20 cellular contexts compared by ENCODE assay signal in the genomic region with DNA sequence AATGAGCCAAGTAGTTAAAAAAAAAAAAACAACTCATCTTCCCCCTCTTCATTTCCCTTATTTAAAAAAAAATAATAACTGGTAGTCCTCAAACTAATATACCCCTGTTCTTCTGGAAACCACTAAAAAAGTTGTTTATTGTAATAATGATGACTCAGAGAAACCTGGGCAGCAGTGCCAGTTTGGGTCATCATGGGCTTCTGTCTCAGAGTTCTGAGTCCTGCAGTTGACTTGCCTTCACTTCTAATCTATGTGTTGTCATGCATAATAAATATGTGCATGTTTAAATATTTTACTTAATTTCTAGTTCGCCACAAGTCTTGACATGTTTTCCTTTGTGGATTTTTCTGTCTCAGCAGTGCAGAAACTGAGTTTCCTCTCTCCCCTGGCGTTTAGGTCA. TPM values are rescaled to one million over a fixed set of nuclear protein-coding genes. Genes with fewer than 3 reads are reported as not detected.
DNase-seq lines count a peak whose midpoint lies in the region; ATAC-seq, FAIRE-seq and TF ChIP-seq lines count a peak whose summit lies in the region.
"Had no signal": no experiment of that assay in that cellular context is flagged by ENCODE, and none has a peak within 500 bp of the region (broad histone marks: within the 10 kb centered on the region; RNA-seq: fewer than 3 reads in every experiment).

No MANE protein-coding gene starts in this region.

- DNase-seq in A172 (ENCODE audit: low spot score) (peak; percentile 10), HCEC 1CT (peak; percentile 41), bronchial epithelial cell (ENCODE audit: low read depth) (peak; percentile 45), SHP77 treated with DMSO at 0.1 percent for 48 hours (lab: John Stamatoyannopoulos, UW) (no peak), posterior cingulate gyrus (no peak), retina (no peak)
- DNase-seq: ACHN; activated CD4-positive, CD25-positive, alpha-beta regulatory T cell treated with anti-CD3 and anti-CD28 coated beads, Interleukin-2, amount 50 U/mL, for 72 hours; activated gamma-delta T cell; CD8-positive, alpha-beta T cell; DMS79 treated with DMSO at 0.1 percent for 48 hours; hypothalamus; mesendoderm; NCI-H2029 treated with DMSO at 0.1 percent for 48 hours; NCI-H510A treated with DMSO at 0.1 percent for 48 hours; stimulated activated naive B cell treated with anti-CD40 and anti-IgM and Interleukin-4, amounts not matched to agents 10 μg/mL and 1 μg/mL and 100 μg/mL, for 72 hours; upper lobe of left lung had no signal

- no peak overlapping the region for H3K4me3 ChIP-seq in bronchial epithelial cell (ENCODE audit: low read depth, low read length)
- no peak overlapping the region for H3K4me3 ChIP-seq in liver (ENCODE audit: low read depth in 1 of 3, low read length in 3 of 3)
- H3K4me3 ChIP-seq: SJSA1, upper lobe of left lung had no signal

- WGBS in liver, result 92% methylated on average over 2 of the region's 2 CpGs

- no peak for TF ChIP-seq RAD21 in liver (IDR thresholded peaks at IDR 0.05)

- FAIRE-seq in bronchial epithelial cell (lab: Jason Lieb, UNC), result no peak

- no peak overlapping the region for H3K9ac ChIP-seq in liver (ENCODE audit: low read depth in 1 of 2, low read length in 2 of 2)

- no peaks in the 10 kb centered on the region for H3K9me3 ChIP-seq in liver (ENCODE audit: control insufficient read depth in 4 of 4, low read length in 3 of 4)
- H3K9me3 ChIP-seq: SJSA1, upper lobe of left lung had no signal

- TF ChIP-seq CTCF in bronchial epithelial cell (IDR thresholded peaks at IDR 0.05; ENCODE audit: insufficient read depth, low read length, severe bottlenecking) (no peak), liver (IDR thresholded peaks at IDR 0.05; ENCODE audit: low read depth, low read length, missing input control) (no peak)

- H3K27ac ChIP-seq in liver (ENCODE audit: low read depth in 1 of 2, low read length in 2 of 2), result peak overlapping the region; percentile 59 to 77

- peaks cover 28% of the 10 kb centered on the region for H3K36me3 ChIP-seq in bronchial epithelial cell (ENCODE audit: control insufficient read depth, insufficient read depth, low read length)
- peaks cover 12 to 55% (median 54%) of the 10 kb centered on the region in 4 donors for H3K36me3 ChIP-seq in liver (ENCODE audit: control insufficient read depth in 4 of 4, insufficient read depth in 3 of 4, low read depth in 1 of 4, low read length in 3 of 4)

- ATAC-seq in GM21360 (IDR thresholded peaks at IDR 0.05; ENCODE audit: unreplicated experiment), result no peak
- ATAC-seq: CD8-positive, alpha-beta T cell; stimulated activated naive B cell treated with anti-CD40 and anti-IgM and Interleukin-4, amounts not matched to agents 10 μg/mL and 1 μg/mL and 100 μg/mL, for 72 hours had no signal

- intact Hi-C loops in posterior cingulate gyrus (cut with DNase I), result no loop called here

- H3K27me3 ChIP-seq in bronchial epithelial cell (ENCODE audit: control insufficient read depth, insufficient read depth, low read length), result no peaks in the 10 kb centered on the region
- no peaks in the 10 kb centered on the region for H3K27me3 ChIP-seq in liver (ENCODE audit: control insufficient read depth in 4 of 4, insufficient read depth in 4 of 4, low read length in 3 of 4)
- H3K27me3 ChIP-seq: SJSA1, upper lobe of left lung had no signal

- H3K4me1 ChIP-seq in liver (ENCODE audit: control insufficient read depth in 4 of 4, insufficient read depth in 4 of 4, low read length in 3 of 4), result peaks cover 1 to 41% (median 31%) of the 10 kb centered on the region in 4 donors

TF ChIP-seq in liver, 16 proteins besides CTCF, POLR2A, EP300 and RAD21:
- TF ChIP-seq EGR1 (IDR thresholded peaks at IDR 0.05; ENCODE audit: low read depth in 2 of 2) (no peak), HNF4G (IDR thresholded peaks at IDR 0.05) (no peak), JUND (IDR thresholded peaks at IDR 0.05) (no peak), SP1 (IDR thresholded peaks at IDR 0.05) (no peak), FOXA2 (IDR thresholded peaks at IDR 0.05) (no peak), REST (IDR thresholded peaks at IDR 0.05) (no peak), YY1 (IDR thresholded peaks at IDR 0.05) (no peak), GABPA (IDR thresholded peaks at IDR 0.05 in 1 of 2, conservative IDR thresholded peaks at IDR 0.05 in 1 of 2) (no peak), TAF1 (conservative IDR thresholded peaks at IDR 0.05) (no peak)
- TF ChIP-seq, protein P1, sequence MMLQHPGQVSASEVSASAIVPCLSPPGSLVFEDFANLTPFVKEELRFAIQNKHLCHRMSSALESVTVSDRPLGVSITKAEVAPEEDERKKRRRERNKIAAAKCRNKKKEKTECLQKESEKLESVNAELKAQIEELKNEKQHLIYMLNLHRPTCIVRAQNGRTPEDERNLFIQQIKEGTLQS (IDR thresholded peaks at IDR 0.05), result no peak
- TF ChIP-seq, protein P2, sequence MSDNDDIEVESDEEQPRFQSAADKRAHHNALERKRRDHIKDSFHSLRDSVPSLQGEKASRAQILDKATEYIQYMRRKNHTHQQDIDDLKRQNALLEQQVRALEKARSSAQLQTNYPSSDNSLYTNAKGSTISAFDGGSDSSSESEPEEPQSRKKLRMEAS (IDR thresholded peaks at IDR 0.05), result no peak

RNA-seq across cellular contexts. Expression of gene PPP2R1B, which starts 46.8 kb away (rescaled TPM):
- total RNA-seq in A172 (2014; rRNA removed; shearing (Covaris generic)), result 32.1 and 34.4 TPM in 2 replicates
- total RNA-seq in bronchial epithelial cell, result 26.1 and 27.8 TPM in 2 replicates
- 100 to 1,000 TPM in 1 of 2 donors, 10 to 100 TPM in 1; 50.1 to 316 TPM for total RNA-seq in liver
- 10 to 100 TPM; 33.2 to 55.0 TPM for polyA plus RNA-seq in liver

Comparison
In these comparisons a context has a peak if more than half of its experiments do, and no peak if none do; other contexts are left out.
1. DNase-seq: peak in A172 (single experiment), HCEC 1CT (single experiment) and bronchial epithelial cell (single experiment); none in SHP77 treated with DMSO at 0.1 percent for 48 hours (single experiment), posterior cingulate gyrus (0 of 10) and retina (single experiment).